Comparison of ENCODE assay signal across 10 cellular contexts in genomic region chr12:69475237-69475984, GRCh38. TPM values are rescaled to one million over a fixed set of nuclear protein-coding genes. Genes with fewer than 3 reads are reported as not detected.
DNase-seq lines count a peak whose midpoint lies in the region; ATAC-seq and TF ChIP-seq lines count a peak whose summit lies in the region.
"Had no signal": no experiment of that assay in that cellular context is flagged by ENCODE, and none has a peak within 500 bp of the region (broad histone marks: within the 10 kb centered on the region; RNA-seq: fewer than 3 reads in every experiment).

No MANE protein-coding gene starts in this region.

- H3K9me3 Mint-ChIP-seq in CD8-positive, alpha-beta T cell, result no peaks in the 10 kb centered on the region

- TF ChIP-seq POLR2A in heart left ventricle (IDR thresholded peaks at IDR 0.05), result no peak

- H3K4me1 Mint-ChIP-seq in CD8-positive, alpha-beta T cell (ENCODE audit: low read depth), result peaks cover 70% of the 10 kb centered on the region

- no peaks in the 10 kb centered on the region for H3K27me3 ChIP-seq in CD8-positive, alpha-beta T cell (ENCODE audit: insufficient read depth, low read length)
- H3K27me3 ChIP-seq in adipocyte (replicated peaks; ENCODE audit: control insufficient read depth, insufficient read depth, low read length), result no peaks in the 10 kb centered on the region
- no peaks in the 10 kb centered on the region for H3K27me3 ChIP-seq in heart left ventricle

- H3K4me1 ChIP-seq in CD8-positive, alpha-beta T cell (ENCODE audit: insufficient read depth, low read length), result peaks cover 25% of the 10 kb centered on the region
- H3K4me1 ChIP-seq in adipocyte (ENCODE audit: control insufficient read depth, insufficient read depth, low read length) (peaks cover 54% of the 10 kb centered on the region), heart left ventricle (peaks cover 0 to 67% (median 55%) of the 10 kb centered on the region in 12 donors)

- POLR2A ChIA-PET in CD8-positive, alpha-beta T cell (lab: Charles Lee), result interaction anchor here (0.6 kb wide), 1 partner anchor 454 kb away, joined by 3 read pairs; no protein-coding TSS in a partner anchor

- CTCF ChIA-PET in CD8-positive, alpha-beta T cell (lab: Charles Lee), result no interaction called here

- H3K4me3 ChIP-seq in CD8-positive, alpha-beta T cell (ENCODE audit: low read depth, low read length), result no peak overlapping the region
- H3K4me3 ChIP-seq in adipocyte (ENCODE audit: low read length) (peak overlapping the region; percentile 75), heart left ventricle (peak overlapping the region in 7 of 12 donors; percentile 1 to 31 (median 11))

- TF ChIP-seq CTCF in CD8-positive, alpha-beta T cell (IDR thresholded peaks at IDR 0.05), result no peak
- no peak for TF ChIP-seq CTCF in heart left ventricle (IDR thresholded peaks at IDR 0.05)

- peak overlapping the region; percentile 39 for H3K27ac Mint-ChIP-seq in CD8-positive, alpha-beta T cell

- H3K36me3 ChIP-seq in CD8-positive, alpha-beta T cell (ENCODE audit: insufficient read depth, low read length), result no peaks in the 10 kb centered on the region
- no peaks in the 10 kb centered on the region for H3K36me3 ChIP-seq in adipocyte (ENCODE audit: control insufficient read depth, insufficient read depth, low read length, severe bottlenecking)
- H3K36me3 ChIP-seq in heart left ventricle, result no peaks in the 10 kb centered on the region

- no peaks in the 10 kb centered on the region for H3K27me3 Mint-ChIP-seq in CD8-positive, alpha-beta T cell (ENCODE audit: low read depth)

- H3K9me3 ChIP-seq in CD8-positive, alpha-beta T cell (ENCODE audit: low read length), result no peaks in the 10 kb centered on the region
- H3K9me3 ChIP-seq in adipocyte (ENCODE audit: control insufficient read depth, low read length) (no peaks in the 10 kb centered on the region), heart left ventricle (no peaks in the 10 kb centered on the region)

- no peak overlapping the region for H3K4me3 Mint-ChIP-seq in CD8-positive, alpha-beta T cell

- no peak overlapping the region for H3K27ac ChIP-seq in CD8-positive, alpha-beta T cell (ENCODE audit: low read depth, low read length)
- peak overlapping the region; percentile 15 to 72 (median 60) for H3K27ac ChIP-seq in heart left ventricle

- 35 to 46% (median 40%) methylated on average over 7 of the region's 7 CpGs for WGBS in heart left ventricle, 4 donors

- DNase-seq in CD8-positive, alpha-beta T cell, result no peak
- DNase-seq in adipocyte (ENCODE audit: low read depth), result peak; percentile 68
- DNase-seq in heart left ventricle, result peak in 1 of 5 donors; percentile 29
- peak; percentile 41 for DNase-seq in pulmonary artery endothelial cell (ENCODE audit: low read depth, low spot score)
- no peak for DNase-seq in NCI-H774 (lab: John Stamatoyannopoulos, UW)
- no peak for DNase-seq in epidermal melanocyte (ENCODE audit: insufficient read length, low spot score)
- DNase-seq in HUDEP-2 (lab: John Stamatoyannopoulos, UW; ENCODE audit: unreplicated experiment in 76 of 76), result no peak
- DNase-seq in NCI-H128 (lab: John Stamatoyannopoulos, UW; ENCODE audit: unreplicated experiment), result no peak
- DNase-seq: GDM1, NCI-H1092 had no signal

- H3K36me3 Mint-ChIP-seq in CD8-positive, alpha-beta T cell, result peaks cover 6% of the 10 kb centered on the region

- peak overlapping the region; percentile 70 for H3K9ac ChIP-seq in adipocyte (ENCODE audit: low read length)

- ATAC-seq in CD8-positive, alpha-beta T cell, result no peak
- ATAC-seq in heart left ventricle, result peak in 3 of 4 donors; percentile 52 to 59 (median 52)

- intact Hi-C loops in CD8-positive, alpha-beta T cell (cut with DNase I, micrococcal nuclease), result no loop called here
- intact Hi-C loops in heart left ventricle (cut with DNase I), result loop anchor here in 1 of 10 donors (10.0 kb wide), 1 partner anchor 59 kb away; no protein-coding TSS in a partner anchor

RNA-seq across cellular contexts. Expression of gene FRS2, which starts 5.2 kb away (rescaled TPM):
- 10 to 100 TPM; 31.1 to 32.4 TPM for total RNA-seq in CD8-positive, alpha-beta T cell
- total RNA-seq in heart left ventricle, result 10 to 100 TPM; 14.8 to 33.9 (median 21.4) TPM
- 10 to 100 TPM in 1 of 2 donors, 1 to 10 TPM in 1; 2.6 to 10.6 TPM for polyA plus RNA-seq in heart left ventricle
- 17.9 and 19.6 TPM in 2 replicates for total RNA-seq in pulmonary artery endothelial cell

Comparison
In these comparisons a context has a peak if more than half of its experiments do, and no peak if none do; other contexts are left out.
1. DNase-seq: peak in adipocyte (single experiment) and pulmonary artery endothelial cell (single experiment); none in CD8-positive, alpha-beta T cell (0 of 7), NCI-H774 (single experiment), epidermal melanocyte (single experiment), HUDEP-2 (0 of 76) and NCI-H128 (single experiment).